Comparison of ENCODE assay signal across 7 cellular contexts in genomic region chr4:26950446-26950845, GRCh38.
"Had no signal": no experiment of that assay in that cellular context is flagged by ENCODE, and none has a peak within 500 bp of the region (broad histone marks: within the 10 kb centered on the region; RNA-seq: fewer than 3 reads in every experiment).

No MANE protein-coding gene starts in this region.

- FAIRE-seq: HTR-8/SVneo, K562 had no signal

- H3K4me2 ChIP-seq: KMS-11 had no signal

- DNase-seq: IMR-90, KBM-7, KG1 had no signal

- H3K27ac ChIP-seq: HL-60, KMS-11 had no signal

- ATAC-seq: K562 had no signal

- H3K4me3 ChIP-seq: K562 had no signal

- H3K9ac ChIP-seq: KMS-11 had no signal
